9 cellular contexts compared by ENCODE assay signal in genomic region chr3:147393261-147393964, GRCh38. TPM values are rescaled to one million over a fixed set of nuclear protein-coding genes. Genes with fewer than 3 reads are reported as not detected.
DNase-seq lines count a peak whose midpoint lies in the region; ATAC-seq and TF ChIP-seq lines count a peak whose summit lies in the region.
"Had no signal": no experiment of that assay in that cellular context is flagged by ENCODE, and none has a peak within 500 bp of the region (broad histone marks: within the 10 kb centered on the region; RNA-seq: fewer than 3 reads in every experiment).

No MANE protein-coding gene starts in this region.

- POLR2A ChIA-PET in RWPE1 (lab: Yijun Ruan, JAX; ENCODE audit: low non-redundant PET): no interaction called here

- intact Hi-C loops in cardiac septum (cut with DNase I): no loop called here

- H3K27ac ChIP-seq in cardiac muscle cell (no peak overlapping the region), RWPE1 (no peak overlapping the region)

- H3K4me3 Mint-ChIP-seq in endothelial cell (ENCODE audit: unreplicated experiment): peak overlapping the region; percentile 95
- peak overlapping the region; percentile 89 to 94 (median 91) for H3K4me3 Mint-ChIP-seq in nephron
- peak overlapping the region in 1 of 2 donors; percentile 29 for H3K4me3 Mint-ChIP-seq in stimulated activated naive CD8-positive, alpha-beta T cell treated with anti-CD3 and anti-CD28 coated beads, Interleukin-15, amount 100 ng/mL, for 72 hours

- H3K9me3 Mint-ChIP-seq in endothelial cell (ENCODE audit: unreplicated experiment): no peaks in the 10 kb centered on the region
- H3K9me3 Mint-ChIP-seq in nephron: peaks cover 2% of the 10 kb centered on the region
- peaks cover 5 to 33% of the 10 kb centered on the region in 2 donors for H3K9me3 Mint-ChIP-seq in stimulated activated naive CD8-positive, alpha-beta T cell treated with anti-CD3 and anti-CD28 coated beads, Interleukin-15, amount 100 ng/mL, for 72 hours

- H3K27me3 Mint-ChIP-seq in endothelial cell (ENCODE audit: unreplicated experiment) (peaks cover 52% of the 10 kb centered on the region), nephron (ENCODE audit: low read depth) (peaks cover 99% of the 10 kb centered on the region)
- H3K27me3 Mint-ChIP-seq in stimulated activated naive CD8-positive, alpha-beta T cell treated with anti-CD3 and anti-CD28 coated beads, Interleukin-15, amount 100 ng/mL, for 72 hours: peaks cover 100% of the 10 kb centered on the region

- peak overlapping the region; percentile 32 for H3K4me3 ChIP-seq in cardiac muscle cell

- DNase-seq in cardiac muscle cell (ENCODE audit: low read depth in 1 of 2, low spot score in 1 of 2) (peak in 1 of 2 donors; percentile 52), cardiac septum (ENCODE audit: low spot score) (no peak), endothelial cell (ENCODE audit: low spot score) (peak; percentile 57), RWPE1 (ENCODE audit: low spot score) (no peak), NCI-H446 treated with DMSO at 0.1 percent for 48 hours (lab: John Stamatoyannopoulos, UW) (no peak)
- DNase-seq in stimulated activated naive CD8-positive, alpha-beta T cell treated with anti-CD3 and anti-CD28 coated beads, Interleukin-15, amount 100 ng/mL, for 72 hours: no peak
- DNase-seq: Caco-2 had no signal

- TF ChIP-seq CTCF in cardiac muscle cell (IDR thresholded peaks at IDR 0.05; ENCODE audit: low read depth, low read length) (no peak), endothelial cell (IDR thresholded peaks at IDR 0.05; ENCODE audit: unreplicated experiment) (no peak), nephron (IDR thresholded peaks at IDR 0.05; ENCODE audit: unreplicated experiment in 3 of 3) (no peak), RWPE1 (conservative IDR thresholded peaks at IDR 0.05; ENCODE audit: low read depth) (no peak)

- H3K9me3 ChIP-seq in cardiac muscle cell (ENCODE audit: low read depth): no peaks in the 10 kb centered on the region
- H3K9me3 ChIP-seq: Caco-2 had no signal

- no peaks in the 10 kb centered on the region for H3K36me3 ChIP-seq in cardiac muscle cell

- CTCF ChIA-PET in RWPE1 (lab: Yijun Ruan, JAX): interaction anchor here (0.6 to 0.7 kb wide), 2 partner anchors 18 to 20 kb away, joined by 3 to 6 read pairs; no protein-coding TSS in a partner anchor

- peaks cover 100% of the 10 kb centered on the region for H3K27me3 ChIP-seq in cardiac muscle cell

- H3K4me1 Mint-ChIP-seq in endothelial cell (ENCODE audit: unreplicated experiment): peaks cover 62% of the 10 kb centered on the region
- peaks cover 64% of the 10 kb centered on the region for H3K4me1 Mint-ChIP-seq in nephron
- peaks cover 23% of the 10 kb centered on the region for H3K4me1 Mint-ChIP-seq in stimulated activated naive CD8-positive, alpha-beta T cell treated with anti-CD3 and anti-CD28 coated beads, Interleukin-15, amount 100 ng/mL, for 72 hours

- H3K36me3 Mint-ChIP-seq in endothelial cell (ENCODE audit: low read depth, unreplicated experiment) (no peaks in the 10 kb centered on the region), nephron (ENCODE audit: low read depth) (no peaks in the 10 kb centered on the region)

- no peak for ATAC-seq in HG02870 (IDR thresholded peaks at IDR 0.05; ENCODE audit: unreplicated experiment)
- no peak for ATAC-seq in stimulated activated naive CD8-positive, alpha-beta T cell treated with anti-CD3 and anti-CD28 coated beads, Interleukin-15, amount 100 ng/mL, for 72 hours

- H3K27ac Mint-ChIP-seq in endothelial cell (ENCODE audit: unreplicated experiment) (no peak overlapping the region), nephron (peak overlapping the region; percentile 98 to 99 (median 98))
- H3K27ac Mint-ChIP-seq in stimulated activated naive CD8-positive, alpha-beta T cell treated with anti-CD3 and anti-CD28 coated beads, Interleukin-15, amount 100 ng/mL, for 72 hours: peak overlapping the region in 1 of 2 donors; percentile 34

- H3K4me1 ChIP-seq in cardiac muscle cell (ENCODE audit: low read depth): peaks cover 12% of the 10 kb centered on the region
- H3K4me1 ChIP-seq: Caco-2 had no signal

RNA-seq across cellular contexts. Expression of gene ZIC4, which starts 12.9 kb away (rescaled TPM):
- total RNA-seq in cardiac muscle cell: not detected in 2 replicates
- not detected in 2 replicates for polyA plus RNA-seq in cardiac muscle cell
- total RNA-seq in cardiac septum: not detected
- total RNA-seq in endothelial cell (ENCODE audit: unreplicated experiment): 2.2 TPM
- total RNA-seq: Caco-2 had no signal

RNA-seq across cellular contexts. Expression of gene ZIC1, which starts 15.8 kb away (rescaled TPM):
- total RNA-seq in cardiac muscle cell (not detected in 2 replicates), cardiac septum (not detected), endothelial cell (ENCODE audit: unreplicated experiment) (4.1 TPM)
- polyA plus RNA-seq in cardiac muscle cell: 0.35 TPM in 1 of 2 replicates, not detected in the other
- total RNA-seq: Caco-2 had no signal
